In genomic region chr4:16225996-16226815, GRCh38 we compare ENCODE assay signal across 8 cellular contexts. TPM values are rescaled to one million over a fixed set of nuclear protein-coding genes. Genes with fewer than 3 reads are reported as not detected.
DNase-seq lines count a peak whose midpoint lies in the region; ATAC-seq, FAIRE-seq and TF ChIP-seq lines count a peak whose summit lies in the region.

A gene with protein sequence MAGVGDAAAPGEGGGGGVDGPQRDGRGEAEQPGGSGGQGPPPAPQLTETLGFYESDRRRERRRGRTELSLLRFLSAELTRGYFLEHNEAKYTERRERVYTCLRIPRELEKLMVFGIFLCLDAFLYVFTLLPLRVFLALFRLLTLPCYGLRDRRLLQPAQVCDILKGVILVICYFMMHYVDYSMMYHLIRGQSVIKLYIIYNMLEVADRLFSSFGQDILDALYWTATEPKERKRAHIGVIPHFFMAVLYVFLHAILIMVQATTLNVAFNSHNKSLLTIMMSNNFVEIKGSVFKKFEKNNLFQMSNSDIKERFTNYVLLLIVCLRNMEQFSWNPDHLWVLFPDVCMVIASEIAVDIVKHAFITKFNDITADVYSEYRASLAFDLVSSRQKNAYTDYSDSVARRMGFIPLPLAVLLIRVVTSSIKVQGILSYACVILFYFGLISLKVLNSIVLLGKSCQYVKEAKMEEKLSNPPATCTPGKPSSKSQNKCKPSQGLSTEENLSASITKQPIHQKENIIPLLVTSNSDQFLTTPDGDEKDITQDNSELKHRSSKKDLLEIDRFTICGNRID (minus strand): TSS chr4:16226471. CDS start chr4:16226457, 14 bp downstream.

- no peaks in the 10 kb centered on the region for H3K27me3 ChIP-seq in bronchial epithelial cell (ENCODE audit: control insufficient read depth, insufficient read depth, low read length)

- peaks cover 8 to 21% (median 13%) of the 10 kb centered on the region in 3 donors for H3K27me3 Mint-ChIP-seq in immature natural killer cell (ENCODE audit: low read depth in 3 of 3)

- FAIRE-seq in bronchial epithelial cell (lab: Jason Lieb, UNC), result no peak

- no peak for TF ChIP-seq CTCF in HFF-Myc (IDR thresholded peaks at IDR 0.05; ENCODE audit: low read depth, low read length, missing control alignments)
- TF ChIP-seq CTCF in NB4 (IDR thresholded peaks at IDR 0.05; ENCODE audit: low read depth, low read length), result no peak
- TF ChIP-seq CTCF in bronchial epithelial cell (IDR thresholded peaks at IDR 0.05; ENCODE audit: insufficient read depth, low read length, severe bottlenecking), result no peak

- H3K4me3 Mint-ChIP-seq in immature natural killer cell, result peak within 1 kb of the TSS; percentile 91 to 96 (median 93)

- peaks cover 44 to 52% of the 10 kb centered on the region in 2 donors for H3K4me1 Mint-ChIP-seq in immature natural killer cell

- no peaks in the 10 kb centered on the region for H3K36me3 Mint-ChIP-seq in immature natural killer cell

- ATAC-seq in GM18502 (IDR thresholded peaks at IDR 0.05; ENCODE audit: poor library complexity, unreplicated experiment), result peak; percentile 73

- DNase-seq in HFF-Myc (ENCODE audit: extremely low read depth, low read depth) (no peak), NB4 (ENCODE audit: low read depth) (peak; percentile 81), bronchial epithelial cell (ENCODE audit: low read depth) (no peak), immature natural killer cell (peak; percentile 74 to 81 (median 79)), OCI-M2 (lab: John Stamatoyannopoulos, UW; ENCODE audit: unreplicated experiment) (no peak)
- DNase-seq in activated CD4-positive, CD25-positive, alpha-beta regulatory T cell (lab: John Stamatoyannopoulos, UW), result peak; percentile 42 to 56 (median 53)
- DNase-seq in stimulated activated CD4-positive, alpha-beta T cell treated with anti-CD3 and anti-CD28 coated beads, Interleukin-12 subunit alpha, Interleukin-12 subunit beta, amount 100 ng/mL, for 4 hours, result peak; percentile 82

- no peaks in the 10 kb centered on the region for H3K36me3 ChIP-seq in bronchial epithelial cell (ENCODE audit: control insufficient read depth, insufficient read depth, low read length)

- H3K27ac Mint-ChIP-seq in immature natural killer cell, result peak within 1 kb of the TSS; percentile 90 to 97 (median 94)

- no peaks in the 10 kb centered on the region for H3K9me3 Mint-ChIP-seq in immature natural killer cell

- peak within 1 kb of the TSS; percentile 74 for H3K4me3 ChIP-seq in HFF-Myc (replicated peaks; ENCODE audit: low read depth, low read length)
- peak within 1 kb of the TSS; percentile 86 for H3K4me3 ChIP-seq in NB4 (ENCODE audit: low read depth, low read length)
- H3K4me3 ChIP-seq in bronchial epithelial cell (ENCODE audit: low read depth, low read length), result peak within 1 kb of the TSS; percentile 64

- peak; percentile 73 for TF ChIP-seq POLR2A in NB4 (IDR thresholded peaks at IDR 0.05; ENCODE audit: extremely low read depth, insufficient read length)

RNA-seq across cellular contexts. Expression of the gene that starts here (rescaled TPM):
- 11.6 and 15.0 TPM in 2 replicates for total RNA-seq in bronchial epithelial cell
- polyA plus RNA-seq in immature natural killer cell, result 10 to 100 TPM; 10.1 to 22.0 (median 17.9) TPM

Comparison
In these comparisons a context has a peak if more than half of its experiments do, and no peak if none do; other contexts are left out.
1. DNase-seq: peak in NB4 (single experiment), activated CD4-positive, CD25-positive, alpha-beta regulatory T cell (4 of 4), immature natural killer cell (3 of 3) and stimulated activated CD4-positive, alpha-beta T cell treated with anti-CD3 and anti-CD28 coated beads, Interleukin-12 subunit alpha, Interleukin-12 subunit beta, amount 100 ng/mL, for 4 hours (single experiment); none in HFF-Myc (single experiment), bronchial epithelial cell (single experiment) and OCI-M2 (single experiment).
2. Peak in every context shown above with its lines, with median percentiles within 50 percentile points of each other: H3K4me3 ChIP-seq.